12 cellular contexts compared by ENCODE assay signal in genomic region chr12:104181313-104181712, GRCh38. TPM values are rescaled to one million over a fixed set of nuclear protein-coding genes. Genes with fewer than 3 reads are reported as not detected.
DNase-seq lines count a peak whose midpoint lies in the region; ATAC-seq and TF ChIP-seq lines count a peak whose summit lies in the region.
"Had no signal": no experiment of that assay in that cellular context is flagged by ENCODE, and none has a peak within 500 bp of the region (broad histone marks: within the 10 kb centered on the region; RNA-seq: fewer than 3 reads in every experiment).

No MANE protein-coding gene starts in this region.

- H3K36me3 ChIP-seq in Panc1 (ENCODE audit: control insufficient read depth, insufficient read depth, low read length) (no peaks in the 10 kb centered on the region), esophagus muscularis mucosa (no peaks in the 10 kb centered on the region), osteoblast (ENCODE audit: insufficient read depth, low read length) (peaks cover 3% of the 10 kb centered on the region), body of pancreas (replicated peaks in 1 of 2; ENCODE audit: insufficient read depth in 1 of 2, low read depth in 2 of 2) (no peaks in the 10 kb centered on the region)
- H3K36me3 ChIP-seq: BE2C had no signal

- TF ChIP-seq CTCF in AG10803 (conservative IDR thresholded peaks at IDR 0.05; ENCODE audit: low read length) (no peak), Panc1 (IDR thresholded peaks at IDR 0.05) (no peak), esophagus muscularis mucosa (IDR thresholded peaks at IDR 0.05) (no peak), osteoblast (IDR thresholded peaks at IDR 0.05; ENCODE audit: extremely low read depth, low read depth, low read length) (no peak), body of pancreas (IDR thresholded peaks at IDR 0.05) (no peak)

- TF ChIP-seq EP300 in esophagus muscularis mucosa (IDR thresholded peaks at IDR 0.05), result no peak

- no peak overlapping the region for H2AFZ ChIP-seq in osteoblast (ENCODE audit: low read length)
- H2AFZ ChIP-seq: PC-9 had no signal

- peak; percentile 54 for DNase-seq in AG10803 (ENCODE audit: low read depth)
- no peak for DNase-seq in Panc1 (ENCODE audit: low read depth, low spot score)
- no peak for DNase-seq in esophagus muscularis mucosa (ENCODE audit: extremely low spot score)
- DNase-seq in osteoblast (ENCODE audit: insufficient read length, low spot score, missing footprints), result no peak
- DNase-seq in NCI-H1105 treated with DMSO at 0.1 percent for 48 hours (lab: John Stamatoyannopoulos, UW), result no peak
- no peak for DNase-seq in body of pancreas
- DNase-seq in HEK293T (ENCODE audit: extremely low spot score), result no peak
- DNase-seq: BE2C; naive thymus-derived CD8-positive, alpha-beta T cell; NCI-H2227 treated with DMSO at 0.1 percent for 48 hours; PC-9 had no signal

- H3K4me3 ChIP-seq in AG10803 (ENCODE audit: low read length) (no peak overlapping the region), Panc1 (ENCODE audit: low read depth in 2 of 2, low read length in 2 of 2) (no peak overlapping the region), esophagus muscularis mucosa (no peak overlapping the region), osteoblast (ENCODE audit: insufficient read depth, low read length) (no peak overlapping the region), body of pancreas (no peak overlapping the region)
- H3K4me3 ChIP-seq: PC-9 had no signal

- no peaks in the 10 kb centered on the region for H4K20me1 ChIP-seq in osteoblast (ENCODE audit: insufficient read depth, low read length)

- peak overlapping the region; percentile 27 for H3K4me2 ChIP-seq in osteoblast (ENCODE audit: insufficient read depth, low read length)
- H3K4me2 ChIP-seq: PC-9 had no signal

- intact Hi-C loops in Panc1 (cut with micrococcal nuclease; ENCODE audit: unreplicated experiment) (no loop called here), esophagus muscularis mucosa (cut with DNase I) (loop anchor here (5.0 kb wide), 1 partner anchor 36 kb away; the partner anchor contains the start of gene TXNRD1), body of pancreas (cut with DNase I) (no loop called here)

- BruUV-seq in Panc1 (replicated peaks; lab: Mats Ljungman, UMichigan), result no TSS peak

- POLR2A ChIA-PET in Panc1 (lab: Charles Lee) (no interaction called here), HEK293T (lab: Yijun Ruan, JAX) (no interaction called here)

- peaks cover 3% of the 10 kb centered on the region; the same call in 1 of the 2 replicates for H3K9me3 ChIP-seq in Panc1 (ENCODE audit: control insufficient read depth, insufficient read depth, low read depth, low read length)
- H3K9me3 ChIP-seq in esophagus muscularis mucosa, result peaks cover 0 to 13% (median 6%) of the 10 kb centered on the region in 4 donors
- H3K9me3 ChIP-seq in osteoblast (ENCODE audit: low read depth, low read length), result peaks cover 11% of the 10 kb centered on the region
- peaks cover 0 to 15% (median 0%) of the 10 kb centered on the region in 3 donors for H3K9me3 ChIP-seq in body of pancreas
- H3K9me3 ChIP-seq: BE2C had no signal

- peak; percentile 52; the same call in 1 of the 2 replicates for ATAC-seq in Panc1
- ATAC-seq in body of pancreas, result no peak
- no peak for ATAC-seq in GM18511 (IDR thresholded peaks at IDR 0.05; ENCODE audit: unreplicated experiment)
- ATAC-seq: naive thymus-derived CD8-positive, alpha-beta T cell had no signal

- H3K79me2 ChIP-seq in osteoblast (ENCODE audit: insufficient read depth, low read length), result no peaks in the 10 kb centered on the region

- H3K27ac ChIP-seq in Panc1 (ENCODE audit: low read length) (peak overlapping the region; percentile 35), esophagus muscularis mucosa (replicated peaks in 1 of 4) (peak overlapping the region; percentile 79 to 91 (median 86)), osteoblast (ENCODE audit: low read depth, low read length) (peak overlapping the region; percentile 66), body of pancreas (peak overlapping the region in 1 of 4 donors; percentile 76)
- H3K27ac ChIP-seq: PC-9 had no signal

- H3K4me1 ChIP-seq in Panc1 (ENCODE audit: control insufficient read depth, insufficient read depth, low read length) (peaks cover 19% of the 10 kb centered on the region), esophagus muscularis mucosa (peaks cover 32 to 82% (median 76%) of the 10 kb centered on the region in 4 donors), osteoblast (ENCODE audit: insufficient read depth, low read length) (peaks cover 48% of the 10 kb centered on the region), body of pancreas (peaks cover 35% of the 10 kb centered on the region)

- H3K27me3 ChIP-seq in Panc1 (ENCODE audit: control insufficient read depth, insufficient read depth, low read length) (no peaks in the 10 kb centered on the region), esophagus muscularis mucosa (no peaks in the 10 kb centered on the region), osteoblast (ENCODE audit: insufficient read depth, low read length) (no peaks in the 10 kb centered on the region), body of pancreas (no peaks in the 10 kb centered on the region)
- H3K27me3 ChIP-seq: BE2C had no signal

- CTCF ChIA-PET in Panc1 (lab: Charles Lee), result no interaction called here
- CTCF ChIA-PET in HEK293T (lab: Yijun Ruan, JAX), result no interaction called here

- WGBS in esophagus muscularis mucosa, result 27% methylated on average over 4 of the region's 4 CpGs
- WGBS in body of pancreas, 2 donors, result 57 to 58% methylated on average over 4 of the region's 4 CpGs

- in situ Hi-C loops in Panc1 (cut with HindIII; ENCODE audit: low pct_unique_long_range_greater_than_20kb, low sequenced_read_pairs), result no loop called here

- TF ChIP-seq POLR2A in esophagus muscularis mucosa (IDR thresholded peaks at IDR 0.05; ENCODE audit: low read depth) (no peak), body of pancreas (IDR thresholded peaks at IDR 0.05) (no peak)

TF ChIP-seq in HEK293T, 16 proteins besides CTCF, POLR2A, EP300 and RAD21:
- no peak for TF ChIP-seq TARDBP (IDR thresholded peaks at IDR 0.05)
- no peak for TF ChIP-seq CTBP1 (IDR thresholded peaks at IDR 0.05; ENCODE audit: borderline replicate concordance)
- TF ChIP-seq ZNF384 (IDR thresholded peaks at IDR 0.05), result no peak
- TF ChIP-seq ELF4 (IDR thresholded peaks at IDR 0.05), result no peak
- TF ChIP-seq SP1 (IDR thresholded peaks at IDR 0.05), result no peak
- TF ChIP-seq ARNT (IDR thresholded peaks at IDR 0.05), result no peak
- TF ChIP-seq FOXK2 (IDR thresholded peaks at IDR 0.05), result no peak
- TF ChIP-seq LEF1 (IDR thresholded peaks at IDR 0.05; ENCODE audit: borderline replicate concordance), result no peak
- TF ChIP-seq FOXM1 (IDR thresholded peaks at IDR 0.05; ENCODE audit: borderline replicate concordance), result no peak
- no peak for TF ChIP-seq HDGF (IDR thresholded peaks at IDR 0.05; ENCODE audit: borderline replicate concordance)
- TF ChIP-seq PKNOX1 (IDR thresholded peaks at IDR 0.05), result no peak
- TF ChIP-seq NFRKB (IDR thresholded peaks at IDR 0.05), result no peak
- TF ChIP-seq SUZ12 (IDR thresholded peaks at IDR 0.05), result no peak
- no peak for TF ChIP-seq L3MBTL2 (conservative IDR thresholded peaks at IDR 0.05)
- TF ChIP-seq FOXA1 (IDR thresholded peaks at IDR 0.05), result no peak
- TF ChIP-seq BHLHE40 (IDR thresholded peaks at IDR 0.05; ENCODE audit: borderline replicate concordance), result no peak

RNA-seq across cellular contexts. Expression of gene TXNRD1, which starts 34.3 kb away (rescaled TPM):
- total RNA-seq in Panc1 (2021; ENCODE audit: unreplicated experiment) (348 TPM), esophagus muscularis mucosa (100 to 1,000 TPM; 243 to 594 (median 299) TPM), osteoblast (323 and 502 TPM in 2 replicates), body of pancreas (10 to 100 TPM; 35.9 to 36.6 TPM)
- polyA plus RNA-seq in Panc1 (2012; ENCODE audit: insufficient read length), result 205 TPM

RNA-seq across cellular contexts. Expression of gene NFYB, which starts 43.3 kb away (rescaled TPM):
- 31.5 TPM for total RNA-seq in Panc1 (2021; ENCODE audit: unreplicated experiment)
- 16.9 TPM for polyA plus RNA-seq in Panc1 (2012; ENCODE audit: insufficient read length)
- 10 to 100 TPM; 67.7 to 90.9 (median 82.4) TPM for total RNA-seq in esophagus muscularis mucosa
- 22.4 and 25.7 TPM in 2 replicates for total RNA-seq in osteoblast
- 10 to 100 TPM; 15.2 to 15.6 TPM for total RNA-seq in body of pancreas
